20 cellular contexts compared by ENCODE assay signal in the genomic region with DNA sequence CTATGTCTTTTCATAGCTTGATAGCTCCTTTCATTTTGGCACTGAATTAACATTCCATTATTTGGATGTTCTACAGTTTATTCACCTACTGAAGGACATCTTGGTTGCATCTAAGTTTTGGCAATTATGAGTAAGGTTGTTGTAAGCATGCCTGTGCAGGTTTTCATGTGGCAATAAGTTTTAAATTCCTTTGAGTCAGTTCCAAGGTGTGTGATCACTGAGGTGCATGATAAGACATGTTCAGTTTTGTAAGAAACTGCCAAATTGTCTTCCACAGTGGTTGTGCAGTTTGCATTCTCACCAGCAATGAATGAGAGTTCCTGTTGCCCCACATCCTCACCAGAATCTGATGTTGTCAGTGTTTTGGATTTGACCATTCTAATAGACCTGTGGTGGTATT. TPM values are rescaled to one million over a fixed set of nuclear protein-coding genes. Genes with fewer than 3 reads are reported as not detected.
"Had no signal": no experiment of that assay in that cellular context is flagged by ENCODE, and none has a peak within 500 bp of the region (broad histone marks: within the 10 kb centered on the region; RNA-seq: fewer than 3 reads in every experiment).

No MANE protein-coding gene starts in this region.

- DNase-seq: activated CD4-positive, alpha-beta T cell treated with anti-CD3 and anti-CD28 coated beads, Interleukin-2, amount 10 ng/mL, durations not matched to agents 24 days and 14 days; activated CD8-positive, alpha-beta T cell treated with anti-CD3 and anti-CD28 coated beads for 36 hours; activated naive CD4-positive, alpha-beta T cell treated with anti-CD3 and anti-CD28 coated beads, Interleukin-2, amount 10 ng/mL, durations not matched to agents 7 days and 5 days; activated T-cell treated with anti-CD3 and anti-CD28 coated beads, Interleukin-2, amount 50 U/mL, for 4 hours; effector CD4-positive, alpha-beta T cell; glutamatergic neuron; hippocampal formation; nephron progenitor cell; nucleus accumbens; retina; stimulated activated CD4-positive, alpha-beta T cell treated with anti-CD3 and anti-CD28 coated beads, Interleukin-12 subunit alpha, Interleukin-12 subunit beta, amount 100 ng/mL, for 4 hours; stimulated activated CD4-positive, alpha-beta T cell treated with anti-CD3 and anti-CD28 coated beads, Interleukin-1b, Interleukin-23, amount 100 ng/mL, for 48 hours; stimulated activated naive CD4-positive, alpha-beta T cell treated with Interleukin-2 at 50 U/mL for 16 hours; T1000; tibial artery; uterus had no signal

- H3K4me1 ChIP-seq: ascending aorta, breast epithelium, tibial artery, uterus had no signal

- ATAC-seq: activated CD8-positive, alpha-beta T cell treated with anti-CD3 and anti-CD28 coated beads for 36 hours; activated T-cell treated with anti-CD3 and anti-CD28 coated beads, Interleukin-2, amount 50 U/mL, for 4 hours had no signal

- H3K4me3 Mint-ChIP-seq: activated CD4-positive, alpha-beta T cell treated with anti-CD3 and anti-CD28 coated beads, Interleukin-2, amount 10 ng/mL, durations not matched to agents 24 days and 14 days; activated CD8-positive, alpha-beta T cell treated with anti-CD3 and anti-CD28 coated beads for 36 hours; activated naive CD4-positive, alpha-beta T cell treated with anti-CD3 and anti-CD28 coated beads, Interleukin-2, amount 10 ng/mL, durations not matched to agents 7 days and 5 days; activated T-cell treated with anti-CD3 and anti-CD28 coated beads, Interleukin-2, amount 50 U/mL, for 4 hours; nephron progenitor cell had no signal

- H3K36me3 Mint-ChIP-seq: activated naive CD4-positive, alpha-beta T cell treated with anti-CD3 and anti-CD28 coated beads, Interleukin-2, amount 10 ng/mL, durations not matched to agents 7 days and 5 days had no signal

- H3K9me3 ChIP-seq: ascending aorta, breast epithelium, tibial artery, uterus had no signal

- H3K4me1 Mint-ChIP-seq: activated CD4-positive, alpha-beta T cell treated with anti-CD3 and anti-CD28 coated beads, Interleukin-2, amount 10 ng/mL, durations not matched to agents 24 days and 14 days; nephron progenitor cell had no signal

- H3K4me3 ChIP-seq: ascending aorta, breast epithelium, tibial artery, uterus had no signal

- H3K9me3 Mint-ChIP-seq: activated CD4-positive, alpha-beta T cell treated with anti-CD3 and anti-CD28 coated beads, Interleukin-2, amount 10 ng/mL, durations not matched to agents 24 days and 14 days; activated CD8-positive, alpha-beta T cell treated with anti-CD3 and anti-CD28 coated beads for 36 hours; activated naive CD4-positive, alpha-beta T cell treated with anti-CD3 and anti-CD28 coated beads, Interleukin-2, amount 10 ng/mL, durations not matched to agents 7 days and 5 days; activated T-cell treated with anti-CD3 and anti-CD28 coated beads, Interleukin-2, amount 50 U/mL, for 4 hours; nephron progenitor cell had no signal

- H3K27me3 ChIP-seq: ascending aorta, breast epithelium, tibial artery, uterus had no signal

- H3K36me3 ChIP-seq: ascending aorta, breast epithelium, tibial artery, uterus had no signal

- H3K27ac ChIP-seq: ascending aorta, tibial artery, uterus had no signal

- H3K27ac Mint-ChIP-seq: activated CD4-positive, alpha-beta T cell treated with anti-CD3 and anti-CD28 coated beads, Interleukin-2, amount 10 ng/mL, durations not matched to agents 24 days and 14 days; activated CD8-positive, alpha-beta T cell treated with anti-CD3 and anti-CD28 coated beads for 36 hours; activated naive CD4-positive, alpha-beta T cell treated with anti-CD3 and anti-CD28 coated beads, Interleukin-2, amount 10 ng/mL, durations not matched to agents 7 days and 5 days; nephron progenitor cell had no signal

RNA-seq across cellular contexts. Expression of gene XDH, which starts 24.2 kb away (rescaled TPM):
- total RNA-seq: activated CD4-positive, alpha-beta T cell treated with anti-CD3 and anti-CD28 coated beads, Interleukin-2, amount 10 ng/mL, durations not matched to agents 24 days and 14 days; activated T-cell treated with anti-CD3 and anti-CD28 coated beads, Interleukin-2, amount 50 U/mL, for 4 hours; ascending aorta; lung microvascular endothelial cell; subcutaneous adipose tissue had no signal
